ENCODE assay signal across 1 cellular context in genomic region chr10:95539560-95540284, GRCh38.
TF ChIP-seq lines count a peak whose summit lies in the region.

No MANE protein-coding gene starts in this region.

TF ChIP-seq in HepG2, 621 proteins besides CTCF, POLR2A, EP300 and RAD21 (continued from another document and continues in another):
- TF ChIP-seq ZHX1 (CRISPR knock-in tag; IDR thresholded peaks at IDR 0.05; ENCODE audit: low read depth) (no peak), RELA (CRISPR knock-in tag; IDR thresholded peaks at IDR 0.05) (no peak), ZNF512B (CRISPR knock-in tag; IDR thresholded peaks at IDR 0.05; ENCODE audit: borderline replicate concordance) (no peak), KLF6 (CRISPR knock-in tag; IDR thresholded peaks at IDR 0.05) (0 out of 2 replicates have a peak, but pooled peaks have one; percentile 32), NCOR1 (IDR thresholded peaks at IDR 0.05; ENCODE audit: borderline replicate concordance, low read length) (peak; percentile 85; the same call in 1 of the 2 replicates), ZMAT3 (CRISPR knock-in tag; conservative IDR thresholded peaks at IDR 0.05) (no peak), REST (IDR thresholded peaks at IDR 0.05; ENCODE audit: borderline replicate concordance in 1 of 2, low read depth in 1 of 2, low read length in 2 of 2) (no peak), SNAPC4 (CRISPR knock-in tag; IDR thresholded peaks at IDR 0.05) (no peak), ZNF256 (CRISPR knock-in tag; conservative IDR thresholded peaks at IDR 0.05) (no peak), MEIS1 (CRISPR knock-in tag; IDR thresholded peaks at IDR 0.05; ENCODE audit: borderline replicate concordance) (no peak), ZNF3 (CRISPR knock-in tag; IDR thresholded peaks at IDR 0.05) (no peak), ZNF18 (CRISPR knock-in tag; IDR thresholded peaks at IDR 0.05; ENCODE audit: insufficient replicate concordance) (no peak), SPEN (CRISPR knock-in tag; IDR thresholded peaks at IDR 0.05; ENCODE audit: low read depth) (no peak), GPN1 (CRISPR knock-in tag; IDR thresholded peaks at IDR 0.05; ENCODE audit: borderline replicate concordance) (no peak), TAF1 (CRISPR knock-in tag; IDR thresholded peaks at IDR 0.05) (no peak), KAT7 (CRISPR knock-in tag; IDR thresholded peaks at IDR 0.05; ENCODE audit: borderline replicate concordance) (no peak), ZNF709 (CRISPR knock-in tag; IDR thresholded peaks at IDR 0.05) (no peak), ZNF280B (CRISPR knock-in tag; IDR thresholded peaks at IDR 0.05; ENCODE audit: borderline replicate concordance) (no peak), PLRG1 (conservative IDR thresholded peaks at IDR 0.05) (no peak), SRSF1 (optimal IDR thresholded peaks at IDR 0.05; ENCODE audit: low read depth, low read length) (no peak), ZFP82 (CRISPR knock-in tag; IDR thresholded peaks at IDR 0.05; ENCODE audit: borderline replicate concordance) (no peak), ZNF136 (CRISPR knock-in tag; IDR thresholded peaks at IDR 0.05; ENCODE audit: low read depth) (no peak), MBNL3 (CRISPR knock-in tag; conservative IDR thresholded peaks at IDR 0.05) (no peak), CCAR2 (optimal IDR thresholded peaks at IDR 0.05; ENCODE audit: low read depth, low read length) (no peak), NRL (CRISPR knock-in tag; IDR thresholded peaks at IDR 0.05; ENCODE audit: borderline replicate concordance) (no peak), NFE2 (CRISPR knock-in tag; IDR thresholded peaks at IDR 0.05) (no peak), ZNF652 (CRISPR knock-in tag; IDR thresholded peaks at IDR 0.05; ENCODE audit: borderline replicate concordance, low read depth) (no peak), DBP (CRISPR knock-in tag; IDR thresholded peaks at IDR 0.05; ENCODE audit: not compliant biosample characterization) (no peak), ZNF550 (CRISPR knock-in tag; IDR thresholded peaks at IDR 0.05; ENCODE audit: borderline replicate concordance) (no peak), CENPX (CRISPR knock-in tag; IDR thresholded peaks at IDR 0.05) (no peak), KDM5A (IDR thresholded peaks at IDR 0.05; ENCODE audit: borderline replicate concordance, low read length) (no peak; the same call in 1 of the 2 replicates), CBFB (CRISPR knock-in tag; IDR thresholded peaks at IDR 0.05) (no peak; the same call in 1 of the 2 replicates), SRF (IDR thresholded peaks at IDR 0.05; ENCODE audit: low read depth, low read length) (no peak), TERF1 (CRISPR knock-in tag; IDR thresholded peaks at IDR 0.05) (no peak), RXRB (CRISPR knock-in tag; IDR thresholded peaks at IDR 0.05; ENCODE audit: borderline replicate concordance) (peak; percentile 82; the same call in 1 of the 2 replicates), CREBL2 (CRISPR knock-in tag; IDR thresholded peaks at IDR 0.05; ENCODE audit: borderline replicate concordance) (no peak), FOXJ3 (CRISPR knock-in tag; IDR thresholded peaks at IDR 0.05; ENCODE audit: borderline replicate concordance) (peak; percentile 51; the same call in 1 of the 2 replicates), ADNP (CRISPR knock-in tag; IDR thresholded peaks at IDR 0.05) (no peak), ZNF547 (CRISPR knock-in tag; IDR thresholded peaks at IDR 0.05) (no peak), EHMT2 (IDR thresholded peaks at IDR 0.05; ENCODE audit: borderline replicate concordance, low read depth, low read length) (no peak), ZNF382 (CRISPR knock-in tag; IDR thresholded peaks at IDR 0.05; ENCODE audit: borderline replicate concordance) (no peak), GZF1 (CRISPR knock-in tag; IDR thresholded peaks at IDR 0.05) (no peak), ARHGAP35 (CRISPR knock-in tag; IDR thresholded peaks at IDR 0.05; ENCODE audit: borderline replicate concordance) (no peak)
